In the genomic region with DNA sequence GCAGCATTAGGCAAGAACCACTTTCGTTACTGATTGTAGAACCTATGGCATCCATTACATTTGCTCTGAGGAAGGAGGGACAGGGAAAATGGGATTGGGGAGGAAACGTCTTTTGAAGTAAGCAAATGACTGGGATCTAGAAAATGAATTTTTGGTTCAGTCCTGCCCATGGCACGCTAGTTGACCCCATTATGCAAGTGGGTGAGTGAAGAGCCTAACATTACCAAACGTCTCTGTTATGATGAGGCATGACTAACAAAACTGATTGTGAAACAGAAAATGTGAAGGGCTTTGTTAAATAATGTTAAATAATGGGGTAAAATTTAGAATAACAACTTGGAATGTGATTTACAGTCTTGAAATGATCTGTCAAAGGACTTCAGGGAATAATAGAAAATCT, we compare ENCODE assay signal across 14 cellular contexts. TPM values are rescaled to one million over a fixed set of nuclear protein-coding genes. Genes with fewer than 3 reads are reported as not detected.
A peak's percentile ranks its signal among the peaks of the same experiment; 100 is the strongest.
DNase-seq lines count a peak whose midpoint lies in the region; ATAC-seq and TF ChIP-seq lines count a peak whose summit lies in the region.
"Had no signal": no experiment of that assay in that cellular context is flagged by ENCODE, and none has a peak within 500 bp of the region (broad histone marks: within the 10 kb centered on the region; RNA-seq: fewer than 3 reads in every experiment).

No MANE protein-coding gene starts in this region.

- H2BK15ac ChIP-seq in mesenchymal stem cell (ENCODE audit: low read depth, poor library complexity, severe bottlenecking) = no peak overlapping the region

- DNase-seq in AG10803 (ENCODE audit: low read depth) = peak; percentile 86
- DNase-seq in HCEC 1CT = peak; percentile 88
- DNase-seq in brain microvascular endothelial cell = peak; percentile 83
- peak; percentile 58 for DNase-seq in mesenchymal stem cell
- DNase-seq in WTC11 (ENCODE audit: low spot score) = no peak
- no peak for DNase-seq in NCI-H510A (lab: John Stamatoyannopoulos, UW)
- DNase-seq: activated CD4-positive, alpha-beta memory T cell treated with anti-CD3 and anti-CD28 coated beads for 36 hours; natural killer cell; NCI-H1048; NCI-H69; stimulated activated CD4-positive, alpha-beta T cell treated with anti-CD3 and anti-CD28 coated beads, Interleukin-12 subunit alpha, Interleukin-12 subunit beta, amount 100 ng/mL, for 4 hours had no signal

- H2AK5ac ChIP-seq in mesenchymal stem cell (ENCODE audit: low read length, severe bottlenecking) = no peak overlapping the region

- H3K27ac Mint-ChIP-seq in activated T-helper 17 cell treated with anti-CD3 and anti-CD28 coated beads, Interleukin-2, amount 50 U/mL, for 72 hours = no peak overlapping the region
- H3K27ac Mint-ChIP-seq in WTC11 = no peak overlapping the region
- H3K27ac Mint-ChIP-seq: activated CD4-positive, alpha-beta memory T cell treated with anti-CD3 and anti-CD28 coated beads for 36 hours had no signal

- H3K9me3 Mint-ChIP-seq in activated T-helper 17 cell treated with anti-CD3 and anti-CD28 coated beads, Interleukin-2, amount 50 U/mL, for 72 hours = no peaks in the 10 kb centered on the region
- peaks cover 24% of the 10 kb centered on the region for H3K9me3 Mint-ChIP-seq in WTC11

- no peak overlapping the region for H3K4me2 ChIP-seq in mesenchymal stem cell (ENCODE audit: low read length, poor library complexity, severe bottlenecking)

- no peak overlapping the region for H3K23ac ChIP-seq in mesenchymal stem cell (ENCODE audit: low read length in 2 of 2)

- H3K4me3 ChIP-seq in AG10803 (ENCODE audit: low read length) (no peak overlapping the region), brain microvascular endothelial cell (ENCODE audit: low read depth, low read length) (no peak overlapping the region), mesenchymal stem cell (ENCODE audit: insufficient read depth in 1 of 2, low read depth in 1 of 2, low read length in 2 of 2) (peak overlapping the region in 1 of 2 experiments; percentile 25)

- H3K27ac ChIP-seq in brain microvascular endothelial cell (peak overlapping the region; percentile 72), mesenchymal stem cell (ENCODE audit: low read length, poor library complexity, severe bottlenecking) (no peak overlapping the region)

- H4K91ac ChIP-seq in mesenchymal stem cell (ENCODE audit: low read length) = no peak overlapping the region

- H3K36me3 ChIP-seq in brain microvascular endothelial cell (replicated peaks) = peaks cover 28% of the 10 kb centered on the region
- peaks cover 14 to 87% of the 10 kb centered on the region in 2 experiments for H3K36me3 ChIP-seq in mesenchymal stem cell (ENCODE audit: control insufficient read depth in 1 of 2, insufficient read depth in 2 of 2, low read depth in 1 of 2, low read length in 2 of 2)

- H3K18ac ChIP-seq in mesenchymal stem cell (ENCODE audit: low read depth in 1 of 2, low read length in 2 of 2) = no peak overlapping the region

- H4K8ac ChIP-seq in mesenchymal stem cell (ENCODE audit: low read length) = no peak overlapping the region

- no peaks in the 10 kb centered on the region for H3K27me3 Mint-ChIP-seq in activated T-helper 17 cell treated with anti-CD3 and anti-CD28 coated beads, Interleukin-2, amount 50 U/mL, for 72 hours
- H3K27me3 Mint-ChIP-seq in WTC11 (ENCODE audit: low read depth) = no peaks in the 10 kb centered on the region
- H3K27me3 Mint-ChIP-seq: activated CD4-positive, alpha-beta memory T cell treated with anti-CD3 and anti-CD28 coated beads for 36 hours had no signal

- TF ChIP-seq CTCF in AG10803 (conservative IDR thresholded peaks at IDR 0.05; ENCODE audit: low read length) (no peak), brain microvascular endothelial cell (IDR thresholded peaks at IDR 0.05; ENCODE audit: low read depth, low read length, missing control alignments) (no peak), WTC11 (IDR thresholded peaks at IDR 0.05) (no peak)

- H3K27me3 ChIP-seq in brain microvascular endothelial cell (replicated peaks) (no peaks in the 10 kb centered on the region), mesenchymal stem cell (ENCODE audit: control insufficient read depth in 1 of 2, insufficient read depth in 1 of 2, low read length in 2 of 2) (no peaks in the 10 kb centered on the region)

- peak overlapping the region; percentile 26 for H3K9ac ChIP-seq in mesenchymal stem cell (ENCODE audit: low read length)

- H2BK120ac ChIP-seq in mesenchymal stem cell (ENCODE audit: low read depth, low read length) = no peak overlapping the region

- no peak overlapping the region for H2BK5ac ChIP-seq in mesenchymal stem cell (ENCODE audit: low read depth, low read length, poor library complexity, severe bottlenecking)

- CTCF ChIA-PET in WTC11 (lab: Charles Lee) = no interaction called here

- ATAC-seq in HG02870 (IDR thresholded peaks at IDR 0.05; ENCODE audit: unreplicated experiment) (no peak), WTC11 (no peak)
- ATAC-seq in activated T-helper 17 cell treated with anti-CD3 and anti-CD28 coated beads, Interleukin-2, amount 50 U/mL, for 72 hours (replicated peaks) = no peak
- ATAC-seq: activated naive CD4-positive, alpha-beta T cell treated with anti-CD3 and anti-CD28 coated beads, Interleukin-2, amount 50 U/mL, for 72 hours; natural killer cell had no signal

- no peak overlapping the region for H3K4me3 Mint-ChIP-seq in activated T-helper 17 cell treated with anti-CD3 and anti-CD28 coated beads, Interleukin-2, amount 50 U/mL, for 72 hours
- H3K4me3 Mint-ChIP-seq in WTC11 = no peak overlapping the region
- H3K4me3 Mint-ChIP-seq: activated CD4-positive, alpha-beta memory T cell treated with anti-CD3 and anti-CD28 coated beads for 36 hours; natural killer cell had no signal

- H3K4me1 ChIP-seq in mesenchymal stem cell (ENCODE audit: control insufficient read depth, insufficient read depth, low read depth, low read length) = no peaks in the 10 kb centered on the region

- H3K14ac ChIP-seq in mesenchymal stem cell (ENCODE audit: low read length in 2 of 2) = no peak overlapping the region

- H3K36me3 Mint-ChIP-seq in activated T-helper 17 cell treated with anti-CD3 and anti-CD28 coated beads, Interleukin-2, amount 50 U/mL, for 72 hours (ENCODE audit: low read depth) = peaks cover 98% of the 10 kb centered on the region
- H3K36me3 Mint-ChIP-seq in WTC11 = peaks cover 85% of the 10 kb centered on the region

- in situ Hi-C loops in brain microvascular endothelial cell (cut with HindIII; ENCODE audit: low pct_ligation_motif_present, low sequenced_read_pairs) = no loop called here

- H3K79me1 ChIP-seq in mesenchymal stem cell (replicated peaks; ENCODE audit: low read length, poor library complexity, severe bottlenecking) = peaks cover 8% of the 10 kb centered on the region

- H3K4ac ChIP-seq in mesenchymal stem cell (ENCODE audit: low read depth in 1 of 2, low read length in 2 of 2) = no peak overlapping the region

- H3K4me1 Mint-ChIP-seq in activated T-helper 17 cell treated with anti-CD3 and anti-CD28 coated beads, Interleukin-2, amount 50 U/mL, for 72 hours = peaks cover 3% of the 10 kb centered on the region
- H3K4me1 Mint-ChIP-seq in WTC11 = no peaks in the 10 kb centered on the region
- H3K4me1 Mint-ChIP-seq: natural killer cell had no signal

- POLR2A ChIA-PET in WTC11 (lab: Charles Lee) = no interaction called here

- 81% methylated on average over 4 of the region's 4 CpGs for WGBS in mesenchymal stem cell

- peaks cover 11% of the 10 kb centered on the region for H3K9me3 ChIP-seq in mesenchymal stem cell (ENCODE audit: control insufficient read depth, low read length)

- H2AFZ ChIP-seq in mesenchymal stem cell (ENCODE audit: low read depth, low read length) = no peak overlapping the region

- H2BK12ac ChIP-seq in mesenchymal stem cell (ENCODE audit: low read length in 2 of 2) = no peak overlapping the region

TF ChIP-seq in WTC11, 78 proteins besides CTCF, POLR2A, EP300 and RAD21:
- TF ChIP-seq MYBL2 (CRISPR knock-in tag; IDR thresholded peaks at IDR 0.05) (no peak), ZNF396 (CRISPR knock-in tag; IDR thresholded peaks at IDR 0.05; ENCODE audit: borderline replicate concordance) (no peak), MXD4 (CRISPR knock-in tag; IDR thresholded peaks at IDR 0.05; ENCODE audit: borderline replicate concordance) (no peak), NFE2L1 (CRISPR knock-in tag; IDR thresholded peaks at IDR 0.05) (no peak)
TF ChIP-seq in WTC11: peak in this region for 0.

RNA-seq across cellular contexts. Expression of gene CPSF2, which starts 38.9 kb away (rescaled TPM):
- 29.4 TPM for polyA plus RNA-seq in mesenchymal stem cell (2013, experiment 1 of 2)
- 28.4 TPM for polyA plus RNA-seq in mesenchymal stem cell (2013, experiment 2 of 2)
- 10 to 100 TPM; 42.9 to 88.8 TPM for total RNA-seq in activated T-helper 17 cell treated with anti-CD3 and anti-CD28 coated beads, Interleukin-2, amount 50 U/mL, for 72 hours
- 102 to 109 TPM (median 109 TPM) in 3 replicates for total RNA-seq in WTC11 (2021)

RNA-seq across cellular contexts. Expression of gene NDUFB1, which starts 39.1 kb away (rescaled TPM):
- polyA plus RNA-seq in mesenchymal stem cell (2013, experiment 1 of 2) = 711 TPM
- polyA plus RNA-seq in mesenchymal stem cell (2013, experiment 2 of 2) = 732 TPM
- total RNA-seq in activated T-helper 17 cell treated with anti-CD3 and anti-CD28 coated beads, Interleukin-2, amount 50 U/mL, for 72 hours = 10 to 100 TPM; 67.1 to 88.5 TPM
- total RNA-seq in WTC11 (2021) = 114 to 121 TPM (median 116 TPM) in 3 replicates

RNA-seq across cellular contexts. Expression of gene ATXN3, which starts 54.2 kb away (rescaled TPM):
- polyA plus RNA-seq in mesenchymal stem cell (2013, experiment 1 of 2) = 12.3 TPM
- polyA plus RNA-seq in mesenchymal stem cell (2013, experiment 2 of 2) = 12.8 TPM
- total RNA-seq in activated T-helper 17 cell treated with anti-CD3 and anti-CD28 coated beads, Interleukin-2, amount 50 U/mL, for 72 hours = 10 to 100 TPM; 21.8 to 31.7 TPM
- 33.1 to 37.1 TPM (median 33.1 TPM) in 3 replicates for total RNA-seq in WTC11 (2021)

Comparison
In these comparisons a context has a peak if more than half of its experiments do, and no peak if none do; other contexts are left out.
1. DNase-seq: peak in AG10803 (single experiment), HCEC 1CT (single experiment), brain microvascular endothelial cell (single experiment) and mesenchymal stem cell (single experiment); none in WTC11 (single experiment) and NCI-H510A (single experiment).